17 cellular contexts compared by ENCODE assay signal in genomic region chr10:12638781-12639180, GRCh38.
"Had no signal": no experiment of that assay in that cellular context is flagged by ENCODE, and none has a peak within 500 bp of the region (broad histone marks: within the 10 kb centered on the region; RNA-seq: fewer than 3 reads in every experiment).

No MANE protein-coding gene starts in this region.

- H3K4me3 ChIP-seq: colonic mucosa, left ventricle myocardium inferior, suprapubic skin, vagina had no signal

- H3K4me1 ChIP-seq: foreskin keratinocyte, left ventricle myocardium inferior had no signal

- H3K27ac Mint-ChIP-seq: progenitor cell of endocrine pancreas; stimulated activated naive CD8-positive, alpha-beta T cell treated with anti-CD3 and anti-CD28 coated beads, Interleukin-15, Interleukin-2, amounts not matched to agents 100 ng/mL and 50 ng/mL, for 24 hours had no signal

- ATAC-seq: activated T-cell treated with anti-CD3 and anti-CD28 coated beads, Interleukin-2, amount 50 U/mL, for 4 hours; foreskin keratinocyte had no signal

- H3K4me2 ChIP-seq: SK-N-SH had no signal

- H3K27ac ChIP-seq: foreskin keratinocyte, left ventricle myocardium inferior, suprapubic skin, vagina, WERI-Rb-1 had no signal

- H3K27me3 ChIP-seq: colonic mucosa, foreskin keratinocyte, suprapubic skin, vagina had no signal

- H3K36me3 Mint-ChIP-seq: activated naive CD4-positive, alpha-beta T cell treated with anti-CD3 and anti-CD28 coated beads, Interleukin-2, amount 50 U/mL, for 24 hours; T-cell had no signal

- H3K36me3 ChIP-seq: colonic mucosa, left ventricle myocardium inferior, suprapubic skin, vagina, WERI-Rb-1 had no signal

- H3K9me3 Mint-ChIP-seq: activated naive CD4-positive, alpha-beta T cell treated with anti-CD3 and anti-CD28 coated beads, Interleukin-2, amount 50 U/mL, for 24 hours; activated T-cell treated with anti-CD3 and anti-CD28 coated beads, Interleukin-2, amount 50 U/mL, for 4 hours; stimulated activated naive CD8-positive, alpha-beta T cell treated with anti-CD3 and anti-CD28 coated beads, Interleukin-15, Interleukin-2, amounts not matched to agents 100 ng/mL and 50 ng/mL, for 24 hours; T-cell had no signal

- DNase-seq: activated CD8-positive, alpha-beta memory T cell treated with anti-CD3 and anti-CD28 coated beads, Interleukin-2, amount 50 U/mL, for 4 hours; activated gamma-delta T cell; activated T-cell treated with anti-CD3 and anti-CD28 coated beads, Interleukin-2, amount 50 U/mL, for 4 hours; foreskin keratinocyte; hypothalamus; left ventricle myocardium inferior; mammary epithelial cell; SK-N-SH; stimulated activated CD8-positive, alpha-beta memory T cell treated with anti-CD3 and anti-CD28 coated beads, Interleukin-4, amount 100 ng/mL, for 48 hours; T-cell had no signal

- H3K4me3 Mint-ChIP-seq: activated naive CD4-positive, alpha-beta T cell treated with anti-CD3 and anti-CD28 coated beads, Interleukin-2, amount 50 U/mL, for 24 hours; activated T-cell treated with anti-CD3 and anti-CD28 coated beads, Interleukin-2, amount 50 U/mL, for 4 hours; stimulated activated naive CD8-positive, alpha-beta T cell treated with anti-CD3 and anti-CD28 coated beads, Interleukin-15, Interleukin-2, amounts not matched to agents 100 ng/mL and 50 ng/mL, for 24 hours; T-cell had no signal

- H3K9ac ChIP-seq: SK-N-SH had no signal

- H3K27me3 Mint-ChIP-seq: activated naive CD4-positive, alpha-beta T cell treated with anti-CD3 and anti-CD28 coated beads, Interleukin-2, amount 50 U/mL, for 24 hours; stimulated activated naive CD8-positive, alpha-beta T cell treated with anti-CD3 and anti-CD28 coated beads, Interleukin-15, Interleukin-2, amounts not matched to agents 100 ng/mL and 50 ng/mL, for 24 hours; T-cell had no signal

- H3K9me3 ChIP-seq: colonic mucosa, left ventricle myocardium inferior, SK-N-SH, suprapubic skin, vagina had no signal
